Comparison of ENCODE assay signal across 25 cellular contexts in genomic region chr4:22991576-22991975, GRCh38.
"Had no signal": no experiment of that assay in that cellular context is flagged by ENCODE, and none has a peak within 500 bp of the region (broad histone marks: within the 10 kb centered on the region; RNA-seq: fewer than 3 reads in every experiment).

No MANE protein-coding gene starts in this region.

- H3K27me3 Mint-ChIP-seq: memory B cell; natural killer cell treated with Interleukin-12 subunit alpha and Interleukin-12 subunit beta and Interleukin-15 and Interleukin-18, amount 100 ng/mL, for 72 hours; stimulated activated naive CD8-positive, alpha-beta T cell treated with anti-CD3 and anti-CD28 coated beads, Interleukin-15, Interleukin-2, amounts not matched to agents 100 ng/mL and 50 ng/mL, for 24 hours had no signal

- H3K27ac Mint-ChIP-seq: memory B cell; mesothelial cell of epicardium; natural killer cell treated with Interleukin-12 subunit alpha and Interleukin-12 subunit beta and Interleukin-15 and Interleukin-18, amount 100 ng/mL, for 72 hours; neural progenitor cell; stimulated activated effector memory CD8-positive, alpha-beta T cell treated with anti-CD3 and anti-CD28 coated beads, Interleukin-12 subunit alpha, Interleukin-12 subunit beta, amount 100 ng/mL, for 72 hours; stimulated activated naive CD8-positive, alpha-beta T cell treated with anti-CD3 and anti-CD28 coated beads, Interleukin-15, Interleukin-2, amounts not matched to agents 100 ng/mL and 50 ng/mL, for 24 hours had no signal

- H3K9ac ChIP-seq: neural progenitor cell had no signal

- H3K27me3 ChIP-seq: gastroesophageal sphincter, neural progenitor cell, ovary, right atrium auricular region, sigmoid colon, tibial artery, upper lobe of left lung, uterus had no signal

- H3K27ac ChIP-seq: coronary artery, gastroesophageal sphincter, left ventricle myocardium inferior, lower lobe of right lung, neural progenitor cell, ovary, right atrium auricular region, sigmoid colon, tibial artery, upper lobe of left lung, uterus had no signal

- H3K36me3 Mint-ChIP-seq: memory B cell; mesothelial cell of epicardium; natural killer cell treated with Interleukin-12 subunit alpha and Interleukin-12 subunit beta and Interleukin-15 and Interleukin-18, amount 100 ng/mL, for 72 hours; neural progenitor cell; stimulated activated effector memory CD8-positive, alpha-beta T cell treated with anti-CD3 and anti-CD28 coated beads, Interleukin-12 subunit alpha, Interleukin-12 subunit beta, amount 100 ng/mL, for 72 hours had no signal

- H3K4me1 Mint-ChIP-seq: memory B cell; mesothelial cell of epicardium; neural progenitor cell; stimulated activated effector memory CD8-positive, alpha-beta T cell treated with anti-CD3 and anti-CD28 coated beads, Interleukin-12 subunit alpha, Interleukin-12 subunit beta, amount 100 ng/mL, for 72 hours had no signal

- DNase-seq: effector CD4-positive, alpha-beta T cell; glutamatergic neuron; islet precursor cell; left cardiac atrium; left ventricle myocardium inferior; lower lobe of right lung; nucleus accumbens; ovary; sigmoid colon; small intestine; stimulated activated CD4-positive, alpha-beta T cell treated with anti-CD3 and anti-CD28 coated beads, Interleukin-12 subunit alpha, Interleukin-12 subunit beta, amount 100 ng/mL, for 4 hours; stimulated activated CD8-positive, alpha-beta memory T cell treated with anti-CD3 and anti-CD28 coated beads, Interleukin-4, amount 100 ng/mL, for 48 hours; tibial artery; upper lobe of left lung; uterus had no signal

- H3K4me1 ChIP-seq: gastroesophageal sphincter, left ventricle myocardium inferior, lower lobe of right lung, neural progenitor cell, right atrium auricular region, sigmoid colon, tibial artery, upper lobe of left lung, uterus had no signal

- ATAC-seq: esophagus mucosa; gastroesophageal sphincter; left cardiac atrium; lower lobe of right lung; natural killer cell treated with Interleukin-12 subunit alpha and Interleukin-12 subunit beta and Interleukin-15 and Interleukin-18, amount 100 ng/mL, for 72 hours; stimulated activated effector memory CD8-positive, alpha-beta T cell treated with anti-CD3 and anti-CD28 coated beads, Interleukin-12 subunit alpha, Interleukin-12 subunit beta, amount 100 ng/mL, for 72 hours had no signal

- H3K4me2 ChIP-seq: neural progenitor cell had no signal

- H3K9me3 Mint-ChIP-seq: mesothelial cell of epicardium, neural progenitor cell had no signal

- H3K36me3 ChIP-seq: gastroesophageal sphincter, left ventricle myocardium inferior, lower lobe of right lung, neural progenitor cell, ovary, right atrium auricular region, sigmoid colon, tibial artery, upper lobe of left lung, uterus had no signal

- H3K4me3 ChIP-seq: coronary artery, gastroesophageal sphincter, left ventricle myocardium inferior, lower lobe of right lung, neural progenitor cell, ovary, right atrium auricular region, sigmoid colon, tibial artery, upper lobe of left lung, uterus had no signal

- H3K9me3 ChIP-seq: gastroesophageal sphincter, left ventricle myocardium inferior, lower lobe of right lung, ovary, right atrium auricular region, sigmoid colon, tibial artery, upper lobe of left lung, uterus had no signal

- FAIRE-seq: small intestine had no signal

- H3K4me3 Mint-ChIP-seq: memory B cell; mesothelial cell of epicardium; natural killer cell treated with Interleukin-12 subunit alpha and Interleukin-12 subunit beta and Interleukin-15 and Interleukin-18, amount 100 ng/mL, for 72 hours; neural progenitor cell; stimulated activated effector memory CD8-positive, alpha-beta T cell treated with anti-CD3 and anti-CD28 coated beads, Interleukin-12 subunit alpha, Interleukin-12 subunit beta, amount 100 ng/mL, for 72 hours; stimulated activated naive CD8-positive, alpha-beta T cell treated with anti-CD3 and anti-CD28 coated beads, Interleukin-15, Interleukin-2, amounts not matched to agents 100 ng/mL and 50 ng/mL, for 24 hours had no signal

- H2AFZ ChIP-seq: neural progenitor cell had no signal
